Comparison of ENCODE assay signal across 35 cellular contexts in the genomic region with DNA sequence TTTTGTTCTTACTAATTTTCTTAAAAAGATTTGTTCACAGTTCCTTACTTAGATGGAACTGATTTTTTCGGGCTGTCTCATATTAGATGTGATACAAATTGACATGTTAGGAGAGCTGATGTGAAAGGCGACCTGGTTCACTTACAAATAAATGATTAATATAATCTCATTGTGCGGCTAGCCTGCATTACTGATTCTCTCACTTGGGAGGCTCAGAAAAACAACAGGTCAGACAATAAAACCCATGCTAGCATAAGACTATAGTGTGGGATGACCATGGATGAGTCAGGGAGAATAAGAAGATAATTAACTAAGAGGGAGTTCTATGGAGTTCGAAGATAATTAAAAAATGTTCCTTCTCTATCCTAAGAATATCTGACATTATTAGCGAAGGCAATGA. TPM values are rescaled to one million over a fixed set of nuclear protein-coding genes. Genes with fewer than 3 reads are reported as not detected.
"Had no signal": no experiment of that assay in that cellular context is flagged by ENCODE, and none has a peak within 500 bp of the region (broad histone marks: within the 10 kb centered on the region; RNA-seq: fewer than 3 reads in every experiment).

No MANE protein-coding gene starts in this region.

- H3K4me3 ChIP-seq: MG63, Peyer's patch had no signal

- H3K27ac ChIP-seq: brain microvascular endothelial cell, Peyer's patch, WERI-Rb-1 had no signal

- H3K27me3 ChIP-seq: brain microvascular endothelial cell, MG63, Peyer's patch had no signal

- DNase-seq: activated CD4-positive, alpha-beta memory T cell treated with anti-CD3 and anti-CD28 coated beads, Interleukin-2, amount 10 ng/mL, durations not matched to agents 7 days and 5 days; activated CD4-positive, alpha-beta T cell treated with anti-CD3 and anti-CD28 coated beads for 1 hour; activated CD4-positive, alpha-beta T cell treated with anti-CD3 and anti-CD28 coated beads for 48 hours; activated CD4-positive, CD25-positive, alpha-beta regulatory T cell; activated CD8-positive, alpha-beta memory T cell treated with anti-CD3 and anti-CD28 coated beads for 24 hours; activated CD8-positive, alpha-beta memory T cell treated with anti-CD3 and anti-CD28 coated beads, Interleukin-2, amount 10 ng/mL, durations not matched to agents 7 days and 5 days; activated CD8-positive, alpha-beta memory T cell treated with anti-CD3 and anti-CD28 coated beads, Interleukin-2, amount 50 U/mL, for 48 hours; activated effector memory CD4-positive, alpha-beta T cell treated with Interleukin-2 at 50 U/mL for 16 hours; activated naive CD4-positive, alpha-beta T cell treated with anti-CD3 and anti-CD28 coated beads, Interleukin-2, amount 10 ng/mL, durations not matched to agents 7 days and 5 days; activated naive CD8-positive, alpha-beta T cell treated with anti-CD3 and anti-CD28 coated beads, Interleukin-2, amount 50 U/mL, for 24 hours; activated T-cell treated with anti-CD3 and anti-CD28 coated beads, Interleukin-2, amount 50 U/mL, for 48 hours; anterior cingulate cortex; brain microvascular endothelial cell; central memory CD4-positive, alpha-beta T cell; Kasumi-1; KG1; MG63; NCI-H1048; NCI-H1105 treated with DMSO at 0.1 percent for 48 hours; NCI-H1436; NCI-H1694 treated with DMSO at 0.1 percent for 48 hours; NCI-H2029; NCI-H2107; NCI-H2171; NCI-H510A; NCI-H526; NCI-H748 treated with DMSO at 0.1 percent for 48 hours; PC-3; Peyer's patch; Right ventricle myocardium superior; SW 1271; T-helper 1 cell; T-helper 2 cell; T-helper 9 cell; WERI-Rb-1 had no signal

- ATAC-seq: activated CD8-positive, alpha-beta memory T cell treated with anti-CD3 and anti-CD28 coated beads, Interleukin-2, amount 10 ng/mL, durations not matched to agents 7 days and 5 days; activated naive CD8-positive, alpha-beta T cell treated with anti-CD3 and anti-CD28 coated beads, Interleukin-2, amount 50 U/mL, for 24 hours; PC-3 had no signal

- H3K9me3 ChIP-seq: MG63, Peyer's patch had no signal

- H3K36me3 ChIP-seq: brain microvascular endothelial cell, MG63, Peyer's patch, WERI-Rb-1 had no signal

- H3K4me1 ChIP-seq: Peyer's patch had no signal

RNA-seq across cellular contexts. Expression of gene RTL9, which starts 40.8 kb away (rescaled TPM):
- total RNA-seq: activated CD4-positive, alpha-beta memory T cell treated with anti-CD3 and anti-CD28 coated beads, Interleukin-2, amount 10 ng/mL, durations not matched to agents 7 days and 5 days; activated CD8-positive, alpha-beta memory T cell treated with anti-CD3 and anti-CD28 coated beads, Interleukin-2, amount 10 ng/mL, durations not matched to agents 7 days and 5 days; Peyer's patch had no signal
